Comparison of ENCODE assay signal across 1 cellular context in the genomic region with DNA sequence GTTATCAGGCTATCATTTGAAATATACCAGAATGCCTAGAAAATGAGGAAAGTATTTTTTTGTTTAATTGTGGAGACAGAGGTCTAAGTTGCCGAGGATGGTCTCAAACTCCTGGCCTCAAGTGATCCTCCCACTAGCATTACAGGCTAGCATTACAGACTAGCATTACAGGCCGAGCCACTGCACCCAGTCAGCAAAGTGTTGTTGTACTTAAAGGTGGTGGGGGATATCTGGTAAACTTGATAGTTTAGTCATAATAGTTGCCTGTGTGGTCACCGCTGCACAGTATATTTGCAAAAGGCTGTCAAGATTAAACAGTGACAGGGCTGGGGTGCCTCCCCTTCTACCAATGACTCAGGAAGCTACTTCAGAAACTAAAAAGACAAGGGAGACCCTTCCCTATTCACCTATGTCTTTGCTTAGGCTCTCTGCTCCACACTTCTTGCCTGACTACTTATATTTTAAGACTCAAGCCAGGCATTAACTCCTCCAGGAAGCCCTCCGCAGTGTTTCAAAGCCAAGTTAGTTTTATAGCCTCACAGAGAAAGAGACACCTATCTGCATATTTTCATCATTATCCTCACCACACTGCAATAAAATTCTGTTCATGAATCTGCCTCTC.
TF ChIP-seq lines count a peak whose summit lies in the region.

No MANE protein-coding gene starts in this region.

TF ChIP-seq in K562, 482 proteins besides CTCF, POLR2A, EP300 and RAD21 (continued from another document):
- TF ChIP-seq, protein P1, sequence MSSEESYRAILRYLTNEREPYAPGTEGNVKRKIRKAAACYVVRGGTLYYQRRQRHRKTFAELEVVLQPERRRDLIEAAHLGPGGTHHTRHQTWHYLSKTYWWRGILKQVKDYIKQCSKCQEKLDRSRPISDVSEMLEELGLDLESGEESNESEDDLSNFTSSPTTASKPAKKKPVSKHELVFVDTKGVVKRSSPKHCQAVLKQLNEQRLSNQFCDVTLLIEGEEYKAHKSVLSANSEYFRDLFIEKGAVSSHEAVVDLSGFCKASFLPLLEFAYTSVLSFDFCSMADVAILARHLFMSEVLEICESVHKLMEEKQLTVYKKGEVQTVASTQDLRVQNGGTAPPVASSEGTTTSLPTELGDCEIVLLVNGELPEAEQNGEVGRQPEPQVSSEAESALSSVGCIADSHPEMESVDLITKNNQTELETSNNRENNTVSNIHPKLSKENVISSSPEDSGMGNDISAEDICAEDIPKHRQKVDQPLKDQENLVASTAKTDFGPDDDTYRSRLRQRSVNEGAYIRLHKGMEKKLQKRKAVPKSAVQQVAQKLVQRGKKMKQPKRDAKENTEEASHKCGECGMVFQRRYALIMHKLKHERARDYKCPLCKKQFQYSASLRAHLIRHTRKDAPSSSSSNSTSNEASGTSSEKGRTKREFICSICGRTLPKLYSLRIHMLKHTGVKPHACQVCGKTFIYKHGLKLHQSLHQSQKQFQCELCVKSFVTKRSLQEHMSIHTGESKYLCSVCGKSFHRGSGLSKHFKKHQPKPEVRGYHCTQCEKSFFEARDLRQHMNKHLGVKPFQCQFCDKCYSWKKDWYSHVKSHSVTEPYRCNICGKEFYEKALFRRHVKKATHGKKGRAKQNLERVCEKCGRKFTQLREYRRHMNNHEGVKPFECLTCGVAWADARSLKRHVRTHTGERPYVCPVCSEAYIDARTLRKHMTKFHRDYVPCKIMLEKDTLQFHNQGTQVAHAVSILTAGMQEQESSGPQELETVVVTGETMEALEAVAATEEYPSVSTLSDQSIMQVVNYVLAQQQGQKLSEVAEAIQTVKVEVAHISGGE (CRISPR knock-in tag; IDR thresholded peaks at IDR 0.05): no peak
- peak; percentile 35 for TF ChIP-seq BRD9 (IDR thresholded peaks at IDR 0.05; ENCODE audit: low read depth, partially characterized antibody)
- peak; percentile 48; the same call in 1 of the 2 replicates for TF ChIP-seq SMARCC2 (IDR thresholded peaks at IDR 0.05; ENCODE audit: low read depth)
- 0 out of 4 replicates have a peak, but pooled peaks of 1 of the 2 experiments have one; percentile 14 for TF ChIP-seq NRF1 (conservative IDR thresholded peaks at IDR 0.05 in 1 of 2, IDR thresholded peaks at IDR 0.05 in 1 of 2)
- TF ChIP-seq, protein P2, sequence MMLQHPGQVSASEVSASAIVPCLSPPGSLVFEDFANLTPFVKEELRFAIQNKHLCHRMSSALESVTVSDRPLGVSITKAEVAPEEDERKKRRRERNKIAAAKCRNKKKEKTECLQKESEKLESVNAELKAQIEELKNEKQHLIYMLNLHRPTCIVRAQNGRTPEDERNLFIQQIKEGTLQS (IDR thresholded peaks at IDR 0.05): peak; percentile 72
- TF ChIP-seq, protein P2 (CRISPR knock-in tag; conservative IDR thresholded peaks at IDR 0.05): no peak
- peak; percentile 61 for TF ChIP-seq CBFA2T3 (IDR thresholded peaks at IDR 0.05)
- TF ChIP-seq ZKSCAN8 (CRISPR knock-in tag; IDR thresholded peaks at IDR 0.05): no peak
- no peak for TF ChIP-seq XRCC3 (IDR thresholded peaks at IDR 0.05)
- peak; percentile 51; the same call in 1 of the 2 replicates for TF ChIP-seq LEF1 (IDR thresholded peaks at IDR 0.05)
- peak; percentile 92 for TF ChIP-seq ZFP36 (IDR thresholded peaks at IDR 0.05; ENCODE audit: low read depth, low read length, partially characterized antibody)
- no peak for TF ChIP-seq MYBL2 (IDR thresholded peaks at IDR 0.05; ENCODE audit: low read depth)
- no peak for TF ChIP-seq MYBL2 (CRISPR knock-in tag; IDR thresholded peaks at IDR 0.05; ENCODE audit: borderline replicate concordance)
- TF ChIP-seq, protein P3, sequence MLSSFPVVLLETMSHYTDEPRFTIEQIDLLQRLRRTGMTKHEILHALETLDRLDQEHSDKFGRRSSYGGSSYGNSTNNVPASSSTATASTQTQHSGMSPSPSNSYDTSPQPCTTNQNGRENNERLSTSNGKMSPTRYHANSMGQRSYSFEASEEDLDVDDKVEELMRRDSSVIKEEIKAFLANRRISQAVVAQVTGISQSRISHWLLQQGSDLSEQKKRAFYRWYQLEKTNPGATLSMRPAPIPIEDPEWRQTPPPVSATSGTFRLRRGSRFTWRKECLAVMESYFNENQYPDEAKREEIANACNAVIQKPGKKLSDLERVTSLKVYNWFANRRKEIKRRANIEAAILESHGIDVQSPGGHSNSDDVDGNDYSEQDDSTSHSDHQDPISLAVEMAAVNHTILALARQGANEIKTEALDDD (IDR thresholded peaks at IDR 0.05): peak; percentile 100
- peak; percentile 66 for TF ChIP-seq ARID1B (IDR thresholded peaks at IDR 0.05)
- TF ChIP-seq TBP (optimal IDR thresholded peaks at IDR 0.05; ENCODE audit: low read depth, low read length): peak; percentile 91
- peak; percentile 36; the same call in 1 of the 2 replicates for TF ChIP-seq C11orf30 (IDR thresholded peaks at IDR 0.05; ENCODE audit: low read depth)
- TF ChIP-seq, protein P4, sequence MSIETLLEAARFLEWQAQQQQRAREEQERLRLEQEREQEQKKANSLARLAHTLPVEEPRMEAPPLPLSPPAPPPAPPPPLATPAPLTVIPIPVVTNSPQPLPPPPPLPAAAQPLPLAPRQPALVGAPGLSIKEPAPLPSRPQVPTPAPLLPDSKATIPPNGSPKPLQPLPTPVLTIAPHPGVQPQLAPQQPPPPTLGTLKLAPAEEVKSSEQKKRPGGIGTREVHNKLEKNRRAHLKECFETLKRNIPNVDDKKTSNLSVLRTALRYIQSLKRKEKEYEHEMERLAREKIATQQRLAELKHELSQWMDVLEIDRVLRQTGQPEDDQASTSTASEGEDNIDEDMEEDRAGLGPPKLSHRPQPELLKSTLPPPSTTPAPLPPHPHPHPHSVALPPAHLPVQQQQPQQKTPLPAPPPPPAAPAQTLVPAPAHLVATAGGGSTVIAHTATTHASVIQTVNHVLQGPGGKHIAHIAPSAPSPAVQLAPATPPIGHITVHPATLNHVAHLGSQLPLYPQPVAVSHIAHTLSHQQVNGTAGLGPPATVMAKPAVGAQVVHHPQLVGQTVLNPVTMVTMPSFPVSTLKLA (conservative IDR thresholded peaks at IDR 0.05): peak in 1 of 2 experiments; percentile 36; a peak in 1 of 4 replicates
- TF ChIP-seq FOSL1 (tag; conservative IDR thresholded peaks at IDR 0.05): peak; percentile 66
